ENCODE assay signal across 9 cellular contexts in the genomic region with DNA sequence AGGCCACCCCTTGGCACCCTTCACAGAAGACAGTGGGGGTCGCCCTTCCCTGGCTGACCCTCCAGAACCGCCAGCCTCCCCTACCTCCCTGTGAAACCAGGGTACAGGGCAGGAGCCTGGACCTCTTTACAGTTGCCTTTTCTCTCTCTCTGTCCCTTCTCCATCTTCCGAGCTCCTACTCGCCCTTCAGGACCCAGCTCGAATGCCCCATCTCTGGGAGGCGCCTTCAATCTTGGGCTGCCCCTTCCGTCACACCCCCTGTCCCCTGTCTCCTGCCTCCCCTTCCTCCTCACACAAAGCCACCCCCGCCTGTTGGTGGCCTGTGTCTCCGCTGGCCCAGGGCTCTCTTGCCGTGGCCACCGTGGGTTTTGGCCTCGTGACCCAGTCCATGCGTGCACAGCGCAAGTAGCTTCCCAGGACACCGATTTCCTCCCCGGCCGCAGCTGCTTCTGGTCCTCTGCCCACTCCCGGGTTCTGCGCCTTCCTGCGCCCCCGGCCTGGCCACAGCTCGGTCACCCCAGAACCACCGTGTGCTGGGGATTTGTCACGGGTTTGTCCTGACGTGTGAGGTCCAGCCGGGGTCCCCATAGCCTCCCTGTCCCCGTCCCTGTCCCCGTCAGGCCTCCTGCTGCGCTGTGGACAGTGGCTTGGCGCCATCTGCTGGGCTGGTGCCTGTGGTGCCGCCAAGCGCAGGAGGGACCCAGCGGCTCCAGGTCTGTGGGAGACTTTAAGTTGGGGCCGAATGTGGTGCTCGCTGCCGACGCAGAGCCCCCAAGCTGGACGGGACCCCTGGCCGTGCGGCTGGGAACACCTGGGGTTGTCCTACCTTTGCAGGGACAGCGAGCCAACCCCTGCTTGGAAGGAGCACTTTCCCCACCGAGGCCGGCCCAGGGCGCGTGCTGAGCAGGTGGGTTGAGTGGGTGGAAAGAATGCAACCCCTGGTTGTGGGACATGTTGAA. TPM values are rescaled to one million over a fixed set of nuclear protein-coding genes. Genes with fewer than 3 reads are reported as not detected.
DNase-seq lines count a peak whose midpoint lies in the region; ATAC-seq and TF ChIP-seq lines count a peak whose summit lies in the region.
"Had no signal": no experiment of that assay in that cellular context is flagged by ENCODE, and none has a peak within 500 bp of the region (broad histone marks: within the 10 kb centered on the region; RNA-seq: fewer than 3 reads in every experiment).

No MANE protein-coding gene starts in this region.

- H3K4me1 ChIP-seq in right lobe of liver, result peaks cover 0 to 28% (median 10%) of the 10 kb centered on the region in 4 donors

- DNase-seq in DMS79 treated with DMSO at 0.1 percent for 48 hours (lab: John Stamatoyannopoulos, UW) (peak; percentile 40), DMS79 (lab: John Stamatoyannopoulos, UW) (no peak), NCI-H2107 (lab: John Stamatoyannopoulos, UW) (peak; percentile 46), coronary artery (ENCODE audit: low spot score) (no peak), right lobe of liver (peak; percentile 79 to 84 (median 83))
- DNase-seq in activated CD4-positive, alpha-beta T cell treated with anti-CD3 and anti-CD28 coated beads, Interleukin-2, amount 10 ng/mL, durations not matched to agents 24 days and 14 days, result peak; percentile 94
- peak; percentile 65 to 75 for DNase-seq in stimulated activated CD4-positive, alpha-beta T cell treated with anti-CD3 and anti-CD28 coated beads, Interleukin-4, amount 100 ng/mL, for 48 hours (ENCODE audit: low read depth in 2 of 2)

- H3K27me3 ChIP-seq in right lobe of liver, result no peaks in the 10 kb centered on the region

- no peak for TF ChIP-seq POLR2A in right lobe of liver (IDR thresholded peaks at IDR 0.05)

- H3K4me1 Mint-ChIP-seq in activated CD4-positive, alpha-beta T cell treated with anti-CD3 and anti-CD28 coated beads, Interleukin-2, amount 10 ng/mL, durations not matched to agents 24 days and 14 days, result no peaks in the 10 kb centered on the region

- ATAC-seq in right lobe of liver, result peak; percentile 25 to 55 (median 51)
- ATAC-seq in GM19328 (IDR thresholded peaks at IDR 0.05; ENCODE audit: unreplicated experiment), result no peak

- TF ChIP-seq CTCF in coronary artery (IDR thresholded peaks at IDR 0.05), result peak; percentile 98
- peak; percentile 94 to 99 (median 98) for TF ChIP-seq CTCF in right lobe of liver (IDR thresholded peaks at IDR 0.05)

- no peaks in the 10 kb centered on the region for H3K36me3 Mint-ChIP-seq in activated CD4-positive, alpha-beta T cell treated with anti-CD3 and anti-CD28 coated beads, Interleukin-2, amount 10 ng/mL, durations not matched to agents 24 days and 14 days (ENCODE audit: low read depth)

- H3K27ac ChIP-seq in coronary artery (no peak overlapping the region), right lobe of liver (no peak overlapping the region)
- H3K27ac ChIP-seq: epithelial cell of prostate had no signal

- peak overlapping the region; percentile 46 for H3K4me3 ChIP-seq in coronary artery
- peak overlapping the region in 1 of 3 donors; percentile 9 for H3K4me3 ChIP-seq in right lobe of liver

- H3K27ac Mint-ChIP-seq in activated CD4-positive, alpha-beta T cell treated with anti-CD3 and anti-CD28 coated beads, Interleukin-2, amount 10 ng/mL, durations not matched to agents 24 days and 14 days, result no peak overlapping the region

- H3K9me3 ChIP-seq in right lobe of liver, result no peaks in the 10 kb centered on the region

- no peak overlapping the region for H3K4me3 Mint-ChIP-seq in activated CD4-positive, alpha-beta T cell treated with anti-CD3 and anti-CD28 coated beads, Interleukin-2, amount 10 ng/mL, durations not matched to agents 24 days and 14 days

- H3K9me3 Mint-ChIP-seq in activated CD4-positive, alpha-beta T cell treated with anti-CD3 and anti-CD28 coated beads, Interleukin-2, amount 10 ng/mL, durations not matched to agents 24 days and 14 days, result peaks cover 6% of the 10 kb centered on the region

- intact Hi-C loops in activated CD4-positive, alpha-beta T cell treated with anti-CD3 and anti-CD28 coated beads, Interleukin-2, amount 10 ng/mL, durations not matched to agents 24 days and 14 days (cut with micrococcal nuclease), result loop anchor here (1.0 to 10.0 kb wide), 4 partner anchors 33 to 418 kb away; partner anchors contain the start of gene KCNT1
- intact Hi-C loops in right lobe of liver (cut with DNase I), result loop anchor here (2.0 to 5.0 kb wide), 3 partner anchors 35 to 155 kb away; no protein-coding TSS in a partner anchor

- H3K27me3 Mint-ChIP-seq in activated CD4-positive, alpha-beta T cell treated with anti-CD3 and anti-CD28 coated beads, Interleukin-2, amount 10 ng/mL, durations not matched to agents 24 days and 14 days, result no peaks in the 10 kb centered on the region

- 21% methylated on average over 35 of the region's 45 CpGs for WGBS in right lobe of liver (ENCODE audit: insufficient coverage, low coverage, low lambda C conversion rate, missing lambda C conversion rate)

- no peaks in the 10 kb centered on the region for H3K36me3 ChIP-seq in right lobe of liver

RNA-seq across cellular contexts. Expression of gene TMEM250, which starts 4.0 kb away (rescaled TPM):
- total RNA-seq in activated CD4-positive, alpha-beta T cell treated with anti-CD3 and anti-CD28 coated beads, Interleukin-2, amount 10 ng/mL, durations not matched to agents 24 days and 14 days, result 49.8 and 52.7 TPM in 2 replicates
- 10 to 100 TPM; 12.4 to 29.7 (median 15.4) TPM for total RNA-seq in right lobe of liver

RNA-seq across cellular contexts. Expression of gene NACC2, which starts 27.6 kb away (rescaled TPM):
- 3.2 and 3.6 TPM in 2 replicates for total RNA-seq in activated CD4-positive, alpha-beta T cell treated with anti-CD3 and anti-CD28 coated beads, Interleukin-2, amount 10 ng/mL, durations not matched to agents 24 days and 14 days
- total RNA-seq in right lobe of liver, result 10 to 100 TPM; 10.9 to 25.8 (median 13.8) TPM

Comparison
In these comparisons a context has a peak if more than half of its experiments do, and no peak if none do; other contexts are left out.
1. DNase-seq: peak in DMS79 treated with DMSO at 0.1 percent for 48 hours (single experiment), NCI-H2107 (single experiment), activated CD4-positive, alpha-beta T cell treated with anti-CD3 and anti-CD28 coated beads, Interleukin-2, amount 10 ng/mL, durations not matched to agents 24 days and 14 days (single experiment), right lobe of liver (3 of 3) and stimulated activated CD4-positive, alpha-beta T cell treated with anti-CD3 and anti-CD28 coated beads, Interleukin-4, amount 100 ng/mL, for 48 hours (2 of 2); none in DMS79 (single experiment) and coronary artery (single experiment).